ENCODE assay signal across 13 cellular contexts in genomic region chr2:57869763-57870344, GRCh38.
"Had no signal": no experiment of that assay in that cellular context is flagged by ENCODE, and none has a peak within 500 bp of the region (broad histone marks: within the 10 kb centered on the region; RNA-seq: fewer than 3 reads in every experiment).

No MANE protein-coding gene starts in this region.

- H3K9me3 Mint-ChIP-seq: activated CD4-positive, alpha-beta memory T cell treated with anti-CD3 and anti-CD28 coated beads, Interleukin-2, amount 10 ng/mL, durations not matched to agents 7 days and 5 days; activated T-cell treated with anti-CD3 and anti-CD28 coated beads, Interleukin-2, amount 50 U/mL, for 24 hours; stimulated activated naive B cell treated with anti-CD40 and anti-IgM and Interleukin-4, amounts not matched to agents 10 μg/mL and 1 μg/mL and 100 μg/mL, for 72 hours had no signal

- H3K36me3 Mint-ChIP-seq: naive thymus-derived CD4-positive, alpha-beta T cell; stimulated activated naive B cell treated with anti-CD40 and anti-IgM and Interleukin-4, amounts not matched to agents 10 μg/mL and 1 μg/mL and 100 μg/mL, for 72 hours had no signal

- H3K27ac Mint-ChIP-seq: activated CD4-positive, alpha-beta memory T cell treated with anti-CD3 and anti-CD28 coated beads, Interleukin-2, amount 10 ng/mL, durations not matched to agents 7 days and 5 days; activated CD4-positive, alpha-beta T cell treated with anti-CD3 and anti-CD28 coated beads for 36 hours; activated T-cell treated with anti-CD3 and anti-CD28 coated beads, Interleukin-2, amount 50 U/mL, for 24 hours; naive thymus-derived CD4-positive, alpha-beta T cell; stimulated activated naive B cell treated with anti-CD40 and anti-IgM and Interleukin-4, amounts not matched to agents 10 μg/mL and 1 μg/mL and 100 μg/mL, for 72 hours had no signal

- H3K4me1 Mint-ChIP-seq: activated CD4-positive, alpha-beta memory T cell treated with anti-CD3 and anti-CD28 coated beads, Interleukin-2, amount 10 ng/mL, durations not matched to agents 7 days and 5 days; activated CD4-positive, alpha-beta T cell treated with anti-CD3 and anti-CD28 coated beads for 36 hours; naive thymus-derived CD4-positive, alpha-beta T cell had no signal

- DNase-seq: activated CD4-positive, alpha-beta memory T cell treated with anti-CD3 and anti-CD28 coated beads, Interleukin-2, amount 10 ng/mL, durations not matched to agents 7 days and 5 days; activated CD4-positive, alpha-beta T cell treated with anti-CD3 and anti-CD28 coated beads for 36 hours; activated naive CD4-positive, alpha-beta T cell treated with anti-CD3 and anti-CD28 coated beads, Interleukin-2, amount 50 U/mL, for 16 hours; activated T-cell treated with anti-CD3 and anti-CD28 coated beads, Interleukin-2, amount 50 U/mL, for 24 hours; hippocampal formation; left ventricle myocardium inferior; mucosa of descending colon; naive thymus-derived CD4-positive, alpha-beta T cell; stimulated activated CD4-positive, alpha-beta T cell treated with anti-CD3 and anti-CD28 coated beads, Interleukin-15, amount 100 ng/mL, for 24 hours; stimulated activated CD4-positive, alpha-beta T cell treated with anti-CD3 and anti-CD28 coated beads, Interleukin-4, amount 100 ng/mL, for 1 hour; stimulated activated naive B cell treated with anti-CD40 and anti-IgM and Interleukin-4, amounts not matched to agents 10 μg/mL and 1 μg/mL and 100 μg/mL, for 72 hours; T-helper 2 cell; transverse colon had no signal

- H3K27me3 Mint-ChIP-seq: activated CD4-positive, alpha-beta memory T cell treated with anti-CD3 and anti-CD28 coated beads, Interleukin-2, amount 10 ng/mL, durations not matched to agents 7 days and 5 days; activated CD4-positive, alpha-beta T cell treated with anti-CD3 and anti-CD28 coated beads for 36 hours; activated T-cell treated with anti-CD3 and anti-CD28 coated beads, Interleukin-2, amount 50 U/mL, for 24 hours; stimulated activated naive B cell treated with anti-CD40 and anti-IgM and Interleukin-4, amounts not matched to agents 10 μg/mL and 1 μg/mL and 100 μg/mL, for 72 hours had no signal

- H3K4me3 Mint-ChIP-seq: activated CD4-positive, alpha-beta memory T cell treated with anti-CD3 and anti-CD28 coated beads, Interleukin-2, amount 10 ng/mL, durations not matched to agents 7 days and 5 days; activated CD4-positive, alpha-beta T cell treated with anti-CD3 and anti-CD28 coated beads for 36 hours; activated T-cell treated with anti-CD3 and anti-CD28 coated beads, Interleukin-2, amount 50 U/mL, for 24 hours; naive thymus-derived CD4-positive, alpha-beta T cell; stimulated activated naive B cell treated with anti-CD40 and anti-IgM and Interleukin-4, amounts not matched to agents 10 μg/mL and 1 μg/mL and 100 μg/mL, for 72 hours had no signal
